Comparison of ENCODE assay signal across 8 cellular contexts in the genomic region with DNA sequence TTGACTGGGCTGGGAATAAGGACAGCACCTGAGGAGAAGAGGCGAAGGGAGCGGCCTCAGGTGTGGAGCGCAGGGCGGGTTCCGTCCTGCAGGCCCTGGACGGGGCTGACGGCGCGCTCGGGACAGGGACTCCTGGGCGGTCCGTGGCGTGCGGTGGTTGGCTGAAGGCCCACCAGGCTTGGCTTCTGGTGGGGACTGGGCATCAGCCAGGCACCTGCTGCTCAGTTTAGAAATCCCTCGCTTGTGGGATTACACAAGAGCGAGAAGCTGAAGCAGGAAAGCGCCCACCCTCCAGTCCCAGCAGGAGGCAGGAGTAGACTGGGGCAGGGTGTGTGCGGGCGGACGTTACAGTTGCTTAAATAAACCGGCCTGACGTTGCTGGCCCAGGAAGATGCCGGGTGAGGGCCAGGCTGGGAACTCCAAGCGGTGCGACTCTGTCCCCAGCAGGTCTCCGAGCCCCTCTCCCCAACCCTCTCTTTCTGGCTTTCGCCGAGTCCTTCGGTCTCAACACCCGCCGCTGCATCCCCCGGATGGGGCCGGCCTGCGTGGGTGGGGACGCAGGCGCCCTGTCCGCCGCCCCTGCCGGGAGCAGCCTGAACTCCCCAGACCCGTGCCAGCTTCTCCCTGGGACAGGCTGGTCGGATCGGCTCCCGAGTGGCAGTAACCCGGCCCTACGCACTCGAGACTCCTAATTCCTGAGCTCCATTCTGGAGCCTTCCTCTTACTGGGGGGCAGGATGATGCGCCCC. TPM values are rescaled to one million over a fixed set of nuclear protein-coding genes. Genes with fewer than 3 reads are reported as not detected.
DNase-seq lines count a peak whose midpoint lies in the region; ATAC-seq and TF ChIP-seq lines count a peak whose summit lies in the region.

No MANE protein-coding gene starts in this region.

- TF ChIP-seq CTCF in endodermal cell (conservative IDR thresholded peaks at IDR 0.05) (peak; percentile 39), mesothelial cell of epicardium (IDR thresholded peaks at IDR 0.05; ENCODE audit: unreplicated experiment) (no peak)

- peak overlapping the region; percentile 87 to 98 (median 95) for H3K9ac ChIP-seq in BLaER1 treated with 17β-estradiol and CSF1 and Interleukin-3, amounts not matched to agents 10 nM and 100 nM
- peak overlapping the region; percentile 66 for H3K9ac ChIP-seq in endodermal cell (ENCODE audit: extremely low read depth, low read length, poor library complexity, severe bottlenecking)

- H3K36me3 ChIP-seq in BLaER1 treated with 17β-estradiol and CSF1 and Interleukin-3, amounts not matched to agents 10 nM and 100 nM, result peaks cover 44 to 58% (median 53%) of the 10 kb centered on the region in 11 experiments
- H3K36me3 ChIP-seq in endodermal cell (ENCODE audit: control insufficient read depth, insufficient read depth, low read length), result peaks cover 16% of the 10 kb centered on the region

- H3K4me2 ChIP-seq in BLaER1 treated with 17β-estradiol and CSF1 and Interleukin-3, amounts not matched to agents 10 nM and 100 nM, result peak overlapping the region; percentile 93 to 100 (median 99)

- POLR2A ChIA-PET in activated CD4-positive, alpha-beta memory T cell treated with anti-CD3 and anti-CD28 coated beads, Interleukin-2, amount 10 ng/mL, durations not matched to agents 7 days and 5 days (lab: Charles Lee), result interaction anchor here (0.6 to 6.5 kb wide), 39 partner anchors 9 to 521 kb away, joined by 3 to 183 read pairs (median 5); partner anchors contain the start of genes FDXR, GGA3, GRB2 and MRPL58

- H3K27me3 Mint-ChIP-seq in activated CD4-positive, alpha-beta memory T cell treated with anti-CD3 and anti-CD28 coated beads, Interleukin-2, amount 10 ng/mL, durations not matched to agents 7 days and 5 days, result no peaks in the 10 kb centered on the region
- no peaks in the 10 kb centered on the region for H3K27me3 Mint-ChIP-seq in endodermal cell (ENCODE audit: insufficient read depth)
- no peaks in the 10 kb centered on the region for H3K27me3 Mint-ChIP-seq in mesothelial cell of epicardium (ENCODE audit: low read depth)

- H3K4me3 Mint-ChIP-seq in activated CD4-positive, alpha-beta memory T cell treated with anti-CD3 and anti-CD28 coated beads, Interleukin-2, amount 10 ng/mL, durations not matched to agents 7 days and 5 days, result peak overlapping the region; percentile 81
- H3K4me3 Mint-ChIP-seq in endodermal cell (peak overlapping the region; percentile 71), mesothelial cell of epicardium (peak overlapping the region; percentile 78)

- DNase-seq in NCI-H69 (lab: John Stamatoyannopoulos, UW) (peak; percentile 85), endodermal cell (peak; percentile 90), mesothelial cell of epicardium (ENCODE audit: low spot score in 2 of 2, unreplicated experiment in 2 of 2) (peak in 1 of 2 experiments; percentile 68)
- DNase-seq in activated CD4-positive, alpha-beta memory T cell treated with anti-CD3 and anti-CD28 coated beads, Interleukin-2, amount 10 ng/mL, durations not matched to agents 7 days and 5 days, result peak; percentile 59
- DNase-seq in stimulated activated naive CD4-positive, alpha-beta T cell treated with Interleukin-2 at 50 U/mL for 16 hours (lab: John Stamatoyannopoulos, UW), result peak; percentile 46

- H3K9me3 Mint-ChIP-seq in activated CD4-positive, alpha-beta memory T cell treated with anti-CD3 and anti-CD28 coated beads, Interleukin-2, amount 10 ng/mL, durations not matched to agents 7 days and 5 days, result no peaks in the 10 kb centered on the region
- H3K9me3 Mint-ChIP-seq in endodermal cell, result no peaks in the 10 kb centered on the region
- H3K9me3 Mint-ChIP-seq in mesothelial cell of epicardium, result no peaks in the 10 kb centered on the region

- peaks cover 35 to 78% (median 62%) of the 10 kb centered on the region in 10 experiments for H3K4me1 ChIP-seq in BLaER1 treated with 17β-estradiol and CSF1 and Interleukin-3, amounts not matched to agents 10 nM and 100 nM
- peaks cover 9% of the 10 kb centered on the region for H3K4me1 ChIP-seq in endodermal cell (ENCODE audit: control insufficient read depth, insufficient read depth, low read length)

- peak overlapping the region; percentile 79 to 98 (median 89) for H3K4me3 ChIP-seq in BLaER1 treated with 17β-estradiol and CSF1 and Interleukin-3, amounts not matched to agents 10 nM and 100 nM
- peak overlapping the region; percentile 87 for H3K4me3 ChIP-seq in endodermal cell (ENCODE audit: low read length)

- H4K20me1 ChIP-seq in BLaER1 treated with 17β-estradiol and CSF1 and Interleukin-3, amounts not matched to agents 10 nM and 100 nM, result peaks cover 12 to 51% (median 29%) of the 10 kb centered on the region in 11 experiments; a peak in 19 of 22 replicates

- 3 to 6% methylated on average over 24 to 47 of the region's 47 CpGs for WGBS in endodermal cell (ENCODE audit: insufficient coverage in 1 of 2, insufficient read length in 1 of 2), 2 experiments

- peak overlapping the region; percentile 83 to 98 (median 93) for H3K27ac ChIP-seq in BLaER1 treated with 17β-estradiol and CSF1 and Interleukin-3, amounts not matched to agents 10 nM and 100 nM
- peak overlapping the region; percentile 8 for H3K27ac ChIP-seq in endodermal cell (ENCODE audit: low read depth, low read length)

- H3K36me3 Mint-ChIP-seq in activated CD4-positive, alpha-beta memory T cell treated with anti-CD3 and anti-CD28 coated beads, Interleukin-2, amount 10 ng/mL, durations not matched to agents 7 days and 5 days (ENCODE audit: low read depth), result peaks cover 44% of the 10 kb centered on the region
- H3K36me3 Mint-ChIP-seq in endodermal cell (ENCODE audit: low read depth) (peaks cover 15% of the 10 kb centered on the region), mesothelial cell of epicardium (peaks cover 3% of the 10 kb centered on the region)

- ATAC-seq in GM18909 (IDR thresholded peaks at IDR 0.05; ENCODE audit: poor library complexity, unreplicated experiment), result peak; percentile 38
- peak; percentile 42 for ATAC-seq in HG03135 (IDR thresholded peaks at IDR 0.05; ENCODE audit: unreplicated experiment)

- no peaks in the 10 kb centered on the region for H3K27me3 ChIP-seq in BLaER1 treated with 17β-estradiol and CSF1 and Interleukin-3, amounts not matched to agents 10 nM and 100 nM
- no peaks in the 10 kb centered on the region for H3K27me3 ChIP-seq in endodermal cell (ENCODE audit: control insufficient read depth, insufficient read depth, low read length, poor library complexity, severe bottlenecking)

- H3K4me1 Mint-ChIP-seq in activated CD4-positive, alpha-beta memory T cell treated with anti-CD3 and anti-CD28 coated beads, Interleukin-2, amount 10 ng/mL, durations not matched to agents 7 days and 5 days, result peaks cover 45% of the 10 kb centered on the region
- H3K4me1 Mint-ChIP-seq in endodermal cell (peaks cover 10% of the 10 kb centered on the region), mesothelial cell of epicardium (peaks cover 17% of the 10 kb centered on the region)

- H3K27ac Mint-ChIP-seq in activated CD4-positive, alpha-beta memory T cell treated with anti-CD3 and anti-CD28 coated beads, Interleukin-2, amount 10 ng/mL, durations not matched to agents 7 days and 5 days, result peak overlapping the region; percentile 85
- H3K27ac Mint-ChIP-seq in endodermal cell (peak overlapping the region; percentile 84), mesothelial cell of epicardium (peak overlapping the region; percentile 96)

- no peaks in the 10 kb centered on the region for H3K9me3 ChIP-seq in BLaER1 treated with 17β-estradiol and CSF1 and Interleukin-3, amounts not matched to agents 10 nM and 100 nM (replicated peaks in 1 of 11)
- no peaks in the 10 kb centered on the region for H3K9me3 ChIP-seq in endodermal cell (ENCODE audit: control insufficient read depth, low read length)

- CTCF ChIA-PET in activated CD4-positive, alpha-beta memory T cell treated with anti-CD3 and anti-CD28 coated beads, Interleukin-2, amount 10 ng/mL, durations not matched to agents 7 days and 5 days (lab: Charles Lee), result interaction anchor here (0.5 to 4.9 kb wide), 56 partner anchors 9 to 513 kb away, joined by 3 to 121 read pairs (median 4); partner anchors contain the start of genes CDR2L, GGA3, GRB2 and MRPS7

RNA-seq across cellular contexts. Expression of gene MIF4GD, which starts 0.6 kb away (rescaled TPM):
- 10 to 100 TPM; 54.8 to 60.3 TPM for total RNA-seq in activated CD4-positive, alpha-beta memory T cell treated with anti-CD3 and anti-CD28 coated beads, Interleukin-2, amount 10 ng/mL, durations not matched to agents 7 days and 5 days
- total RNA-seq in endodermal cell (10 to 100 TPM; 17.9 to 28.6 TPM), mesothelial cell of epicardium (10.6 to 11.5 TPM (median 11.2 TPM) in 3 replicates)
- 22.2 TPM for polyA plus RNA-seq in endodermal cell (2013, experiment 1 of 2)
- 20.2 TPM for polyA plus RNA-seq in endodermal cell (2013, experiment 2 of 2)

RNA-seq across cellular contexts. Expression of gene MRPS7, which starts 8.7 kb away (rescaled TPM):
- 10 to 100 TPM; 39.7 to 40.0 TPM for total RNA-seq in activated CD4-positive, alpha-beta memory T cell treated with anti-CD3 and anti-CD28 coated beads, Interleukin-2, amount 10 ng/mL, durations not matched to agents 7 days and 5 days
- total RNA-seq in endodermal cell (10 to 100 TPM; 81.0 to 82.5 TPM), mesothelial cell of epicardium (44.2 to 49.2 TPM (median 45.3 TPM) in 3 replicates)
- polyA plus RNA-seq in endodermal cell (2013, experiment 1 of 2), result 93.0 TPM
- polyA plus RNA-seq in endodermal cell (2013, experiment 2 of 2), result 81.6 TPM

RNA-seq across cellular contexts. Expression of gene GGA3, which starts 9.0 kb away (rescaled TPM):
- 10 to 100 TPM; 73.4 to 79.4 TPM for total RNA-seq in activated CD4-positive, alpha-beta memory T cell treated with anti-CD3 and anti-CD28 coated beads, Interleukin-2, amount 10 ng/mL, durations not matched to agents 7 days and 5 days
- total RNA-seq in endodermal cell, result 10 to 100 TPM; 64.9 to 73.2 TPM
- polyA plus RNA-seq in endodermal cell (2013, experiment 1 of 2), result 53.1 TPM
- 41.4 TPM for polyA plus RNA-seq in endodermal cell (2013, experiment 2 of 2)
- 54.6 to 61.2 TPM (median 58.3 TPM) in 3 replicates for total RNA-seq in mesothelial cell of epicardium

RNA-seq across cellular contexts. Expression of gene SLC25A19, which starts 18.8 kb away (rescaled TPM):
- total RNA-seq in activated CD4-positive, alpha-beta memory T cell treated with anti-CD3 and anti-CD28 coated beads, Interleukin-2, amount 10 ng/mL, durations not matched to agents 7 days and 5 days, result 10 to 100 TPM; 24.3 to 27.9 TPM
- total RNA-seq in endodermal cell (10 to 100 TPM; 10.6 to 10.7 TPM), mesothelial cell of epicardium (9.8 to 10.4 TPM (median 10.3 TPM) in 3 replicates)
- polyA plus RNA-seq in endodermal cell (2013, experiment 1 of 2), result 7.9 TPM
- polyA plus RNA-seq in endodermal cell (2013, experiment 2 of 2), result 6.2 TPM
